7 cellular contexts compared by ENCODE assay signal in genomic region chr19:36054119-36054732, GRCh38.
DNase-seq lines count a peak whose midpoint lies in the region; ATAC-seq and TF ChIP-seq lines count a peak whose summit lies in the region.

THAP8 (minus strand) TSS chr19:36054285; CDS start chr19:36054217, 68 bp downstream.

- ATAC-seq in GM18505 (IDR thresholded peaks at IDR 0.05; ENCODE audit: unreplicated experiment) (peak; percentile 83), HG02973 (IDR thresholded peaks at IDR 0.05; ENCODE audit: unreplicated experiment) (peak; percentile 70)

- DNase-seq in NCI-H1930 (lab: John Stamatoyannopoulos, UW) (peak; percentile 99 to 100), T-helper 9 cell (peak; percentile 99), astrocyte of the hippocampus (ENCODE audit: low read depth, low spot score) (peak; percentile 100), hippocampal formation (lab: John Stamatoyannopoulos, UW) (peak; percentile 97 to 99), retina (peak; percentile 100)

- TF ChIP-seq POLR2A in GM18505 (IDR thresholded peaks at IDR 0.05; ENCODE audit: borderline replicate concordance, extremely low read depth, insufficient read depth, insufficient read length): peak; percentile 76

Comparison
In these comparisons a context has a peak if more than half of its experiments do, and no peak if none do; other contexts are left out.
1. Peak in every context shown above with its lines: DNase-seq and ATAC-seq.